29 cellular contexts compared by ENCODE assay signal in the genomic region with DNA sequence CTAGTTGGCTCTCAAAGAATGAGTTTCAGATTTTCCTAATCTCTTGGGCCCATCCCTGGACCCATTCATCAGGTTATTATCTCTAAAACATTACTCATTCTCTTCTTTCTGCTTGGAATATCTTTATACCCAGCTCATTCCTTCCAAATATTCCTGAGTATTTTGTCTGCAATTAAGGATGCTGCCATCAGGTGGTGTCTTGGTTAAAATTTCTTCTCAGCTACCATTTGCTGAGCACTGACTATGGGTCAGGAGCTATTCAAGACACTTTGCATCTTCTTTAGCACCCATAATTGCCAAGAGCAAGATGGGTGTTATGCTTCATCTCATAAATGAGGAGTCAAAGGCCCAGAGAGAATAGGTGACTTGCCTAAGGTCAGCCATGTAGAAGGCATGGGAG. TPM values are rescaled to one million over a fixed set of nuclear protein-coding genes. Genes with fewer than 3 reads are reported as not detected.
A peak's percentile ranks its signal among the peaks of the same experiment; 100 is the strongest.
DNase-seq lines count a peak whose midpoint lies in the region; ATAC-seq and TF ChIP-seq lines count a peak whose summit lies in the region.
"Had no signal": no experiment of that assay in that cellular context is flagged by ENCODE, and none has a peak within 500 bp of the region (broad histone marks: within the 10 kb centered on the region; RNA-seq: fewer than 3 reads in every experiment).

No MANE protein-coding gene starts in this region.

- no peak overlapping the region for H3K4me3 ChIP-seq in GM23338
- H3K4me3 ChIP-seq in MM.1S (ENCODE audit: low read length): no peak overlapping the region
- H3K4me3 ChIP-seq: breast epithelium, ovary, SK-N-MC, tibial nerve had no signal

- no peaks in the 10 kb centered on the region for H3K79me2 ChIP-seq in GM23338 (replicated peaks; ENCODE audit: insufficient read depth)
- no peaks in the 10 kb centered on the region for H3K79me2 ChIP-seq in MM.1S (ENCODE audit: low read length)

- H3K9me3 ChIP-seq in MM.1S (replicated peaks; ENCODE audit: insufficient read depth, low read length): no peaks in the 10 kb centered on the region
- H3K9me3 ChIP-seq: ovary had no signal

- TF ChIP-seq CTCF in GM23338 (conservative IDR thresholded peaks at IDR 0.05; ENCODE audit: low read depth in 2 of 2): peak; percentile 53 to 55
- peak; percentile 14; the same call in 1 of the 2 replicates for TF ChIP-seq CTCF in MM.1S (IDR thresholded peaks at IDR 0.05; ENCODE audit: low read length)
- peak; percentile 25 for TF ChIP-seq CTCF in chondrocyte (IDR thresholded peaks at IDR 0.05)
- peak; percentile 22 for TF ChIP-seq CTCF in progenitor cell of endocrine pancreas (IDR thresholded peaks at IDR 0.05; ENCODE audit: unreplicated experiment)

- H3K4me2 ChIP-seq in GM23338 (no peak overlapping the region), MM.1S (ENCODE audit: low read depth, low read length) (no peak overlapping the region)

- H2AFZ ChIP-seq in GM23338 (no peak overlapping the region), MM.1S (ENCODE audit: low read length) (no peak overlapping the region)

- H3K36me3 Mint-ChIP-seq in GM23338 (ENCODE audit: low read depth) (no peaks in the 10 kb centered on the region), chondrocyte (ENCODE audit: low read depth) (peaks cover 5% of the 10 kb centered on the region), progenitor cell of endocrine pancreas (ENCODE audit: insufficient read depth) (no peaks in the 10 kb centered on the region)
- H3K36me3 Mint-ChIP-seq: CD4-positive, CD25-positive, alpha-beta regulatory T cell; natural killer cell treated with Interleukin-12 subunit alpha and Interleukin-12 subunit beta and Interleukin-15 and Interleukin-18, amount 100 ng/mL, for 72 hours; stimulated activated effector memory CD8-positive, alpha-beta T cell treated with anti-CD3 and anti-CD28 coated beads, Interleukin-12 subunit alpha, Interleukin-12 subunit beta, amount 100 ng/mL, for 72 hours had no signal

- H3K9me3 Mint-ChIP-seq in GM23338 (no peaks in the 10 kb centered on the region; the same call in 2 of the 3 replicates), chondrocyte (ENCODE audit: low read depth) (peaks cover 16% of the 10 kb centered on the region), progenitor cell of endocrine pancreas (ENCODE audit: low read depth) (peaks cover 9% of the 10 kb centered on the region)
- H3K9me3 Mint-ChIP-seq: natural killer cell treated with Interleukin-12 subunit alpha and Interleukin-12 subunit beta and Interleukin-15 and Interleukin-18, amount 100 ng/mL, for 72 hours; stimulated activated effector memory CD8-positive, alpha-beta T cell treated with anti-CD3 and anti-CD28 coated beads, Interleukin-12 subunit alpha, Interleukin-12 subunit beta, amount 100 ng/mL, for 72 hours had no signal

- H3K4me3 Mint-ChIP-seq in GM23338 (no peak overlapping the region), chondrocyte (ENCODE audit: unreplicated experiment) (no peak overlapping the region), progenitor cell of endocrine pancreas (ENCODE audit: low read depth) (no peak overlapping the region)
- H3K4me3 Mint-ChIP-seq: activated naive CD8-positive, alpha-beta T cell; CD4-positive, CD25-positive, alpha-beta regulatory T cell; natural killer cell treated with Interleukin-12 subunit alpha and Interleukin-12 subunit beta and Interleukin-15 and Interleukin-18, amount 100 ng/mL, for 72 hours; stimulated activated effector memory CD8-positive, alpha-beta T cell treated with anti-CD3 and anti-CD28 coated beads, Interleukin-12 subunit alpha, Interleukin-12 subunit beta, amount 100 ng/mL, for 72 hours; T-helper 1 cell treated with Interleukin-12 subunit alpha and Interleukin-12 subunit beta and Interleukin-4 antibody, amounts not matched to agents 30 μg/mL and 1 μg/mL, for 36 hours had no signal

- H3K27me3 Mint-ChIP-seq in GM23338 (ENCODE audit: insufficient read depth, low read depth, poor library complexity) (peaks cover 8% of the 10 kb centered on the region), chondrocyte (ENCODE audit: low read depth) (peaks cover 32% of the 10 kb centered on the region), progenitor cell of endocrine pancreas (peaks cover 3% of the 10 kb centered on the region)
- H3K27me3 Mint-ChIP-seq: activated naive CD8-positive, alpha-beta T cell; CD4-positive, CD25-positive, alpha-beta regulatory T cell had no signal

- no peaks in the 10 kb centered on the region for H3K4me1 Mint-ChIP-seq in GM23338
- H3K4me1 Mint-ChIP-seq in chondrocyte (ENCODE audit: low read depth): no peaks in the 10 kb centered on the region
- no peaks in the 10 kb centered on the region for H3K4me1 Mint-ChIP-seq in progenitor cell of endocrine pancreas (ENCODE audit: low read depth)

- H3K4me1 ChIP-seq in GM23338 (ENCODE audit: insufficient read depth): no peaks in the 10 kb centered on the region
- peaks cover 14% of the 10 kb centered on the region for H3K4me1 ChIP-seq in MM.1S (ENCODE audit: low read length)
- H3K4me1 ChIP-seq: breast epithelium had no signal

- no peak; the same call in 2 of the 3 replicates for ATAC-seq in GM23338
- ATAC-seq: left colon; natural killer cell treated with Interleukin-12 subunit alpha and Interleukin-12 subunit beta and Interleukin-15 and Interleukin-18, amount 100 ng/mL, for 72 hours; stimulated activated effector memory CD8-positive, alpha-beta T cell treated with anti-CD3 and anti-CD28 coated beads, Interleukin-12 subunit alpha, Interleukin-12 subunit beta, amount 100 ng/mL, for 72 hours had no signal

- 0 out of 2 replicates have a peak, but pooled peaks cover 2% of the 10 kb centered on the region for H4K20me1 ChIP-seq in GM23338 (replicated peaks; ENCODE audit: insufficient read depth)
- H4K20me1 ChIP-seq in MM.1S (ENCODE audit: insufficient read depth, low read length): no peaks in the 10 kb centered on the region

- H3K27ac ChIP-seq in GM23338 (ENCODE audit: low read depth): no peak overlapping the region
- H3K27ac ChIP-seq in MM.1S (ENCODE audit: low read length): no peak overlapping the region
- H3K27ac ChIP-seq: breast epithelium, ovary, SK-N-MC, tibial nerve had no signal

- H3K27me3 ChIP-seq in GM23338 (ENCODE audit: insufficient read depth) (no peaks in the 10 kb centered on the region), MM.1S (replicated peaks; ENCODE audit: insufficient read depth, low read length) (no peaks in the 10 kb centered on the region)
- H3K27me3 ChIP-seq: breast epithelium, ovary, tibial nerve had no signal

- no peak overlapping the region for H3K9ac ChIP-seq in MM.1S (ENCODE audit: low read length)

- H3F3A ChIP-seq in GM23338 (replicated peaks; ENCODE audit: low read depth): no peaks in the 10 kb centered on the region
- 0 out of 2 replicates have a peak, but pooled peaks cover 7% of the 10 kb centered on the region for H3F3A ChIP-seq in MM.1S (ENCODE audit: insufficient read depth, low read length)

- peak; percentile 35 for DNase-seq in GM23338 (ENCODE audit: low spot score)
- DNase-seq in MM.1S: no peak
- DNase-seq in chondrocyte (ENCODE audit: low spot score): no peak
- no peak for DNase-seq in progenitor cell of endocrine pancreas (ENCODE audit: low spot score, unreplicated experiment)
- no peak for DNase-seq in UCSD-AML1 (lab: John Stamatoyannopoulos, UW; ENCODE audit: unreplicated experiment)
- no peak for DNase-seq in D341Med (ENCODE audit: low spot score)
- no peak for DNase-seq in GM03348 (ENCODE audit: low spot score)
- DNase-seq: activated CD4-positive, alpha-beta T cell treated with anti-CD3 and anti-CD28 coated beads for 1 hour; activated effector memory CD4-positive, alpha-beta T cell treated with Interleukin-2 at 50 U/mL for 16 hours; activated T-cell treated with anti-CD3 and anti-CD28 coated beads for 4 hours; anterior cingulate cortex; CD4-positive, CD25-positive, alpha-beta regulatory T cell; left colon; mammary epithelial cell; NCI-H1092; NCI-H1694 treated with DMSO at 0.1 percent for 48 hours; NCI-H2171; ovary had no signal

- H3K27ac Mint-ChIP-seq in GM23338 (no peak overlapping the region), chondrocyte (ENCODE audit: unreplicated experiment) (no peak overlapping the region), progenitor cell of endocrine pancreas (no peak overlapping the region)
- H3K27ac Mint-ChIP-seq: activated naive CD8-positive, alpha-beta T cell; CD4-positive, CD25-positive, alpha-beta regulatory T cell; natural killer cell treated with Interleukin-12 subunit alpha and Interleukin-12 subunit beta and Interleukin-15 and Interleukin-18, amount 100 ng/mL, for 72 hours; stimulated activated effector memory CD8-positive, alpha-beta T cell treated with anti-CD3 and anti-CD28 coated beads, Interleukin-12 subunit alpha, Interleukin-12 subunit beta, amount 100 ng/mL, for 72 hours; T-helper 1 cell treated with Interleukin-12 subunit alpha and Interleukin-12 subunit beta and Interleukin-4 antibody, amounts not matched to agents 30 μg/mL and 1 μg/mL, for 36 hours had no signal

- H3K9me2 ChIP-seq in GM23338 (ENCODE audit: insufficient read depth): no peaks in the 10 kb centered on the region; the same call in 1 of the 2 replicates
- H3K9me2 ChIP-seq in MM.1S (replicated peaks; ENCODE audit: insufficient read depth, low read length): no peaks in the 10 kb centered on the region

- H3K36me3 ChIP-seq in GM23338 (ENCODE audit: insufficient read depth) (no peaks in the 10 kb centered on the region), MM.1S (replicated peaks; ENCODE audit: insufficient read depth, low read length) (no peaks in the 10 kb centered on the region)
- H3K36me3 ChIP-seq: breast epithelium, ovary, tibial nerve had no signal

TF ChIP-seq in GM23338, 12 proteins besides CTCF, POLR2A, EP300 and RAD21 (continues in another document):
- TF ChIP-seq STAT1 (IDR thresholded peaks at IDR 0.05; ENCODE audit: unreplicated experiment) (no peak), EZH2phosphoT487 (IDR thresholded peaks at IDR 0.05; ENCODE audit: unreplicated experiment) (no peak), ZNF114 (CRISPR knock-in tag; IDR thresholded peaks at IDR 0.05) (no peak), NANOG (IDR thresholded peaks at IDR 0.05; ENCODE audit: borderline replicate concordance) (no peak)

RNA-seq across cellular contexts. Expression of a gene that starts 8.4 kb away (rescaled TPM):
- not detected in 2 replicates for total RNA-seq in GM23338 (2014; rRNA removed; shearing (Covaris generic))
- not detected in 2 replicates for polyA plus RNA-seq in GM23338 (2016; fragmentation: Nextera tagmentation; extraction: Ambion mirVana)
- not detected in 3 replicates for total RNA-seq in chondrocyte
- total RNA-seq in progenitor cell of endocrine pancreas: not detected in 2 replicates
- total RNA-seq: breast epithelium; CD4-positive, CD25-positive, alpha-beta regulatory T cell; left colon; mammary epithelial cell; mucosa of gallbladder; natural killer cell treated with Interleukin-12 subunit alpha and Interleukin-12 subunit beta and Interleukin-15 and Interleukin-18, amount 100 ng/mL, for 72 hours; NCI-H460; ovary; renal cortical epithelial cell; skeletal muscle tissue; tibial nerve had no signal
- polyA plus RNA-seq: CD4-positive, CD25-positive, alpha-beta regulatory T cell; mammary epithelial cell; ovary had no signal

RNA-seq across cellular contexts. Expression of a gene that starts 11.7 kb away (rescaled TPM):
- not detected in 2 replicates for total RNA-seq in GM23338 (2014; rRNA removed; shearing (Covaris generic))
- not detected in 2 replicates for polyA plus RNA-seq in GM23338 (2016; fragmentation: Nextera tagmentation; extraction: Ambion mirVana)
- total RNA-seq in chondrocyte (not detected in 3 replicates), progenitor cell of endocrine pancreas (not detected in 2 replicates)
- total RNA-seq: CD4-positive, CD25-positive, alpha-beta regulatory T cell; left colon; mammary epithelial cell; natural killer cell treated with Interleukin-12 subunit alpha and Interleukin-12 subunit beta and Interleukin-15 and Interleukin-18, amount 100 ng/mL, for 72 hours; NCI-H460; renal cortical epithelial cell; skeletal muscle tissue; tibial nerve had no signal
- polyA plus RNA-seq: CD4-positive, CD25-positive, alpha-beta regulatory T cell; mammary epithelial cell; ovary had no signal

RNA-seq across cellular contexts. Expression of a gene that starts 35.6 kb away (rescaled TPM):
- not detected in 2 replicates for total RNA-seq in GM23338 (2014; rRNA removed; shearing (Covaris generic))
- polyA plus RNA-seq in GM23338 (2016; fragmentation: Nextera tagmentation; extraction: Ambion mirVana): not detected in 2 replicates
- total RNA-seq in chondrocyte: not detected in 3 replicates
- not detected in 2 replicates for total RNA-seq in progenitor cell of endocrine pancreas
- total RNA-seq: breast epithelium; CD4-positive, CD25-positive, alpha-beta regulatory T cell; left colon; mammary epithelial cell; mucosa of gallbladder; natural killer cell treated with Interleukin-12 subunit alpha and Interleukin-12 subunit beta and Interleukin-15 and Interleukin-18, amount 100 ng/mL, for 72 hours; NCI-H460; ovary; renal cortical epithelial cell; skeletal muscle tissue; tibial nerve had no signal
- polyA plus RNA-seq: CD4-positive, CD25-positive, alpha-beta regulatory T cell; mammary epithelial cell; ovary had no signal

RNA-seq across cellular contexts. Expression of a gene that starts 57.9 kb away (rescaled TPM):
- not detected in 2 replicates for total RNA-seq in GM23338 (2014; rRNA removed; shearing (Covaris generic))
- polyA plus RNA-seq in GM23338 (2016; fragmentation: Nextera tagmentation; extraction: Ambion mirVana): not detected in 2 replicates
- total RNA-seq in chondrocyte (not detected in 3 replicates), progenitor cell of endocrine pancreas (not detected in 2 replicates)
- total RNA-seq: breast epithelium; CD4-positive, CD25-positive, alpha-beta regulatory T cell; left colon; mammary epithelial cell; mucosa of gallbladder; natural killer cell treated with Interleukin-12 subunit alpha and Interleukin-12 subunit beta and Interleukin-15 and Interleukin-18, amount 100 ng/mL, for 72 hours; NCI-H460; renal cortical epithelial cell; skeletal muscle tissue; tibial nerve had no signal
- polyA plus RNA-seq: CD4-positive, CD25-positive, alpha-beta regulatory T cell; mammary epithelial cell; ovary had no signal
